In the genomic region with DNA sequence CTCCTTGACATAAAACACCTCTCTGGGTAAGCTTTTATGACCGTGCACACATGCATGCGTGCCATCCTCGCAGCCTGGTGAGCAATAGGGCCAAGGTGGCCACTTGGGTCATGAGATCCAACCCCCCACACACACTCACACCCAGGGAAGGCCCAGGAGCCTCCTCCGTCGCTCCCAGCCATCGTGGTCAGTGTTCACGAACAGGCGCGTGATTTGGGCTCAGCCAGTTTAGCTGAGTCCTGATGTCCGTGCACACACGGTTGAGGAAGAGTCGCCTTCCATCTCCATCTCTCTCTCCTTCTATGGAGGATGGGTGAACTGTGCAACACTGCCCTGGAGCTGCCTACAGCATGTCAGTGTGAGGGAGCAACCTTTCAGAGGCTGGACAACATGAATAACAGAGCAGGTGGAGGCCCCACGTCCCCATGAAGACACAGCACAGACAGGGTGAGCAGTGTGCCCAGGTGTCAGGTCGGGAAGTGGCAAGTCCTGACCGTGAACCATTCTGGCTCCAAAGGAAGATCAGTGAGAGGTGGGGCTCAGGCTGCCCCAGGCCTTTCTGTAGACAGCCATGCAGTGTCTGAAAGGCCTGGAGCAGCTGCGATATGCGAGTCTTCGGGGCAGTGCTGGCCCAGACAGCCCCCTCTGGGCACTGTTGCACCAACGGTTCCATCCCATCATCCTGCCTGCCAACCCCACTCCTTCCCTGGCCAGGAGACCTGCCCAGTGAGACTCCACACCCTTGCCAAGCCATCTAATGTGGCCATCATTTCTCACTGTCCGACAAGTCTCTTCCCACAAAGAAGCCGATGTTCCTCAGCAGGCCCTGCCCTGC, we compare ENCODE assay signal across 25 cellular contexts.
DNase-seq lines count a peak whose midpoint lies in the region; ATAC-seq lines count a peak whose summit lies in the region.
"Had no signal": no experiment of that assay in that cellular context is flagged by ENCODE, and none has a peak within 500 bp of the region (broad histone marks: within the 10 kb centered on the region; RNA-seq: fewer than 3 reads in every experiment).

No MANE protein-coding gene starts in this region.

- no peaks in the 10 kb centered on the region for H3K36me3 Mint-ChIP-seq in activated naive CD8-positive, alpha-beta T cell treated with anti-CD3 and anti-CD28 coated beads for 36 hours
- H3K36me3 Mint-ChIP-seq: CD8-positive, alpha-beta T cell had no signal

- H3K27me3 Mint-ChIP-seq in activated naive CD8-positive, alpha-beta T cell treated with anti-CD3 and anti-CD28 coated beads for 36 hours: no peaks in the 10 kb centered on the region
- H3K27me3 Mint-ChIP-seq: B cell had no signal

- H3K4me1 Mint-ChIP-seq in activated naive CD8-positive, alpha-beta T cell treated with anti-CD3 and anti-CD28 coated beads for 36 hours: no peaks in the 10 kb centered on the region
- H3K4me1 Mint-ChIP-seq: B cell had no signal

- DNase-seq in activated effector memory CD4-positive, alpha-beta T cell treated with anti-CD3 and anti-CD28 coated beads, Interleukin-2, amount 50 U/mL, for 16 hours: peak; percentile 44
- no peak for DNase-seq in activated effector memory CD4-positive, alpha-beta T cell treated with Interleukin-2 at 50 U/mL for 16 hours
- peak; percentile 26 for DNase-seq in left lobe of liver (ENCODE audit: low spot score)
- DNase-seq in sciatic nerve (ENCODE audit: low spot score): peak; percentile 28
- no peak for DNase-seq in NCI-H1105 (lab: John Stamatoyannopoulos, UW)
- DNase-seq in NCI-H446 (lab: John Stamatoyannopoulos, UW): no peak
- no peak for DNase-seq in activated naive CD8-positive, alpha-beta T cell treated with anti-CD3 and anti-CD28 coated beads for 36 hours
- DNase-seq: Caco-2; CD8-positive, alpha-beta T cell; DMS 273 treated with DMSO at 0.1 percent for 48 hours; DMS79; EL; GF-D8; GOT3; NCI-H1092; NCI-H1436; NCI-H187; NCI-H2107; NCI-H446 treated with DMSO at 0.1 percent for 48 hours; NCI-H526; NCI-H82; RPMI8226; SHP77 had no signal

- no peak for ATAC-seq in left lobe of liver
- no peak for ATAC-seq in sciatic nerve
- ATAC-seq: CD8-positive, alpha-beta T cell; HCT116 had no signal

- no peaks in the 10 kb centered on the region for H3K9me3 Mint-ChIP-seq in activated naive CD8-positive, alpha-beta T cell treated with anti-CD3 and anti-CD28 coated beads for 36 hours
- H3K9me3 Mint-ChIP-seq: CD8-positive, alpha-beta T cell had no signal

- intact Hi-C loops in sciatic nerve (cut with DNase I): no loop called here

- H3K4me3 Mint-ChIP-seq in activated naive CD8-positive, alpha-beta T cell treated with anti-CD3 and anti-CD28 coated beads for 36 hours: no peak overlapping the region
- H3K4me3 Mint-ChIP-seq: B cell; CD8-positive, alpha-beta T cell had no signal

- no peak overlapping the region for H3K27ac Mint-ChIP-seq in activated naive CD8-positive, alpha-beta T cell treated with anti-CD3 and anti-CD28 coated beads for 36 hours
- H3K27ac Mint-ChIP-seq: B cell; CD8-positive, alpha-beta T cell had no signal

Comparison
In these comparisons a context has a peak if more than half of its experiments do, and no peak if none do; other contexts are left out.
1. DNase-seq: peak in activated effector memory CD4-positive, alpha-beta T cell treated with anti-CD3 and anti-CD28 coated beads, Interleukin-2, amount 50 U/mL, for 16 hours (single experiment), left lobe of liver (single experiment) and sciatic nerve (single experiment); none in activated effector memory CD4-positive, alpha-beta T cell treated with Interleukin-2 at 50 U/mL for 16 hours (single experiment), NCI-H1105 (single experiment), NCI-H446 (0 of 2) and activated naive CD8-positive, alpha-beta T cell treated with anti-CD3 and anti-CD28 coated beads for 36 hours (single experiment).